In genomic region chr2:50551018-50551726, GRCh38 we compare ENCODE assay signal across 29 cellular contexts.
"Had no signal": no experiment of that assay in that cellular context is flagged by ENCODE, and none has a peak within 500 bp of the region (broad histone marks: within the 10 kb centered on the region; RNA-seq: fewer than 3 reads in every experiment).

No MANE protein-coding gene starts in this region.

- H3K36me3 ChIP-seq: adrenal gland, breast epithelium had no signal

- H3K36me3 Mint-ChIP-seq: activated CD4-positive, alpha-beta memory T cell treated with anti-CD3 and anti-CD28 coated beads for 36 hours; activated naive CD4-positive, alpha-beta T cell treated with anti-CD3 and anti-CD28 coated beads, Interleukin-2, amount 50 U/mL, for 72 hours had no signal

- H3K27me3 Mint-ChIP-seq: activated CD4-positive, alpha-beta memory T cell treated with anti-CD3 and anti-CD28 coated beads for 36 hours; activated CD4-positive, alpha-beta T cell treated with anti-CD3 and anti-CD28 coated beads, Interleukin-2, amount 10 ng/mL, durations not matched to agents 7 days and 5 days had no signal

- H3K27me3 ChIP-seq: adrenal gland, body of pancreas, breast epithelium had no signal

- H3K9me3 ChIP-seq: adrenal gland, body of pancreas, breast epithelium had no signal

- H3K27ac Mint-ChIP-seq: activated CD4-positive, alpha-beta memory T cell treated with anti-CD3 and anti-CD28 coated beads for 36 hours; activated CD4-positive, alpha-beta T cell treated with anti-CD3 and anti-CD28 coated beads, Interleukin-2, amount 10 ng/mL, durations not matched to agents 7 days and 5 days; activated naive CD4-positive, alpha-beta T cell treated with anti-CD3 and anti-CD28 coated beads for 36 hours; activated naive CD4-positive, alpha-beta T cell treated with anti-CD3 and anti-CD28 coated beads, Interleukin-2, amount 50 U/mL, for 72 hours; activated T-helper 1 cell treated with anti-CD3 and anti-CD28 coated beads, Interleukin-12 subunit alpha, Interleukin-12 subunit beta, Interleukin-2, Interleukin-4 antibody, amounts not matched to agents 30 ng/mL and 10 ng/mL and 1 ng/mL, durations not matched to agents 14 hours and 24 hours and 36 hours had no signal

- H3K4me3 ChIP-seq: adrenal gland, body of pancreas, breast epithelium had no signal

- H3K4me1 ChIP-seq: adrenal gland, body of pancreas, breast epithelium had no signal

- H3K27ac ChIP-seq: adrenal gland, body of pancreas, breast epithelium had no signal

- H3K4me1 Mint-ChIP-seq: activated CD4-positive, alpha-beta T cell treated with anti-CD3 and anti-CD28 coated beads, Interleukin-2, amount 10 ng/mL, durations not matched to agents 7 days and 5 days had no signal

- DNase-seq: activated CD4-positive, alpha-beta memory T cell treated with anti-CD3 and anti-CD28 coated beads for 36 hours; activated CD4-positive, alpha-beta T cell treated with anti-CD3 and anti-CD28 coated beads, Interleukin-2, amount 10 ng/mL, durations not matched to agents 7 days and 5 days; activated CD8-positive, alpha-beta memory T cell treated with anti-CD3 and anti-CD28 coated beads, Interleukin-2, amount 50 U/mL, for 4 hours; activated gamma-delta T cell treated with Interleukin-2 at 50 U/mL for 16 hours; activated naive CD4-positive, alpha-beta T cell treated with anti-CD3 and anti-CD28 coated beads for 36 hours; activated T-cell treated with anti-CD3 and anti-CD28 coated beads for 4 hours; activated T-cell treated with anti-CD3 and anti-CD28 coated beads, Interleukin-2, amount 50 U/mL, for 4 hours; adrenal gland; body of pancreas; central memory CD4-positive, alpha-beta T cell; NCI-H1092 treated with DMSO at 0.1 percent for 48 hours; NCI-H1417; NCI-H187 treated with DMSO at 0.1 percent for 48 hours; NCI-H2081; NCI-H226; NCI-H446 treated with DMSO at 0.1 percent for 48 hours; NCI-H524; NCI-H69; SIG-M5; SW 1271; T-helper 1 cell; T-helper 2 cell; T-helper 9 cell had no signal

- ATAC-seq: activated naive CD4-positive, alpha-beta T cell treated with anti-CD3 and anti-CD28 coated beads, Interleukin-2, amount 50 U/mL, for 72 hours; activated T-cell treated with anti-CD3 and anti-CD28 coated beads, Interleukin-2, amount 50 U/mL, for 4 hours; body of pancreas; Panc1; SK-N-SH treated with all-trans-retinoic acid at 6 μM for 48 hours had no signal

- H3K9me3 Mint-ChIP-seq: activated CD4-positive, alpha-beta memory T cell treated with anti-CD3 and anti-CD28 coated beads for 36 hours; activated CD4-positive, alpha-beta T cell treated with anti-CD3 and anti-CD28 coated beads, Interleukin-2, amount 10 ng/mL, durations not matched to agents 7 days and 5 days; activated naive CD4-positive, alpha-beta T cell treated with anti-CD3 and anti-CD28 coated beads for 36 hours; activated T-cell treated with anti-CD3 and anti-CD28 coated beads, Interleukin-2, amount 50 U/mL, for 4 hours; activated T-helper 1 cell treated with anti-CD3 and anti-CD28 coated beads, Interleukin-12 subunit alpha, Interleukin-12 subunit beta, Interleukin-2, Interleukin-4 antibody, amounts not matched to agents 30 ng/mL and 10 ng/mL and 1 ng/mL, durations not matched to agents 14 hours and 24 hours and 36 hours had no signal

- H3K4me3 Mint-ChIP-seq: activated CD4-positive, alpha-beta memory T cell treated with anti-CD3 and anti-CD28 coated beads for 36 hours; activated CD4-positive, alpha-beta T cell treated with anti-CD3 and anti-CD28 coated beads, Interleukin-2, amount 10 ng/mL, durations not matched to agents 7 days and 5 days; activated naive CD4-positive, alpha-beta T cell treated with anti-CD3 and anti-CD28 coated beads for 36 hours; activated T-cell treated with anti-CD3 and anti-CD28 coated beads, Interleukin-2, amount 50 U/mL, for 4 hours; activated T-helper 1 cell treated with anti-CD3 and anti-CD28 coated beads, Interleukin-12 subunit alpha, Interleukin-12 subunit beta, Interleukin-2, Interleukin-4 antibody, amounts not matched to agents 30 ng/mL and 10 ng/mL and 1 ng/mL, durations not matched to agents 14 hours and 24 hours and 36 hours had no signal

- FAIRE-seq: astrocyte had no signal
